In the genomic region with DNA sequence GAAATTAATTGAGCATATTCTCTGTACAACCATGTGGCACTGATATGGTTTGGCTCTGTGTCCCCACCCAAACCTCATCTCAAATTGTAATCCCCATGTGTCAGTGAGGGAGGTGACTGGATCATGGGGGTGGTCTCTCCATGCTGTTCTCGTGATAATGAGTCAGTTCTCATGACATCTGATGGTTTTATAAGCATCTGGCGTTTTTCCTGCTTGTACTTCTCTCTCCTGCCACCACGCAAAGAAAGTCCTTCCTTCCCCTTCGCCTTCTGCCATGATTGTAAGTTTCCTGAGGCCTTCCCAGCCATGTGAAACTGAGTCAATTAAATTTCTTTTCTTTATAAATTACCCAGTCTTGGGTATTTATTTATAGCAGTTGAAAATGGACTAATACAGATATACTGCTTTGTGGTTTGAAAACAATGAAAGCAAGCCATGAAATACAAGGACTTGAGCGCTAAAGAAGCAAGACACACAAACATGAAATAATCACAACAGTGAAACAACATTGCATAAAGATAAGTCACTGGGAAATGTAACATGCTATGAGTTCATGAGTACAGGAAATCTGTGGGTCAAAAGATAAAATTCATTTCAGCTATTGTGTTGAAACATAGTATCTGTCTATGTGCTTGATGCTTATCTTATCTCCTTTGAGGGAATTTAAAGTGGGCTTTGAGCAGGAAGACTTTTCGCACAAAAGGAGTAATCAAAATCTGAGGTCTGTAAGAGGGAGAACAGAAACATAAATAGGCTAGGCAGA, we compare ENCODE assay signal across 14 cellular contexts.
"Had no signal": no experiment of that assay in that cellular context is flagged by ENCODE, and none has a peak within 500 bp of the region (broad histone marks: within the 10 kb centered on the region; RNA-seq: fewer than 3 reads in every experiment).

No MANE protein-coding gene starts in this region.

- ATAC-seq: sciatic nerve; stimulated activated naive CD8-positive, alpha-beta T cell treated with anti-CD3 and anti-CD28 coated beads, Interleukin-15, Interleukin-2, amounts not matched to agents 100 U/mL and 50 U/mL, for 24 hours had no signal

- H3K9me3 Mint-ChIP-seq: mesothelial cell of epicardium; T-helper 2 cell treated with Interferon-gamma antibody and Interleukin-4, amounts not matched to agents 5 μg/mL and 100 μg/mL, for 36 hours had no signal

- H3K4me3 ChIP-seq: dorsolateral prefrontal cortex, esophagus muscularis mucosa, prostate gland, transverse colon had no signal

- H3K4me1 ChIP-seq: prostate gland had no signal

- H3K9me3 ChIP-seq: esophagus muscularis mucosa, prostate gland, transverse colon had no signal

- H3K27ac ChIP-seq: dorsolateral prefrontal cortex, esophagus muscularis mucosa, prostate gland, transverse colon had no signal

- H3K27ac Mint-ChIP-seq: mesothelial cell of epicardium; T-helper 2 cell treated with Interferon-gamma antibody and Interleukin-4, amounts not matched to agents 5 μg/mL and 100 μg/mL, for 36 hours had no signal

- H3K36me3 Mint-ChIP-seq: mesothelial cell of epicardium had no signal

- H3K36me3 ChIP-seq: esophagus muscularis mucosa, prostate gland, transverse colon had no signal

- H3K4me3 Mint-ChIP-seq: mesothelial cell of epicardium; T-helper 2 cell treated with Interferon-gamma antibody and Interleukin-4, amounts not matched to agents 5 μg/mL and 100 μg/mL, for 36 hours had no signal

- DNase-seq: activated CD4-positive, alpha-beta T cell treated with anti-CD3 and anti-CD28 coated beads for 1 hour; activated CD4-positive, alpha-beta T cell treated with anti-CD3 and anti-CD28 coated beads, Interleukin-2, amount 50 U/mL, for 4 hours; activated naive CD4-positive, alpha-beta T cell; activated T-cell treated with anti-CD3 and anti-CD28 coated beads for 4 hours; aorta; dorsolateral prefrontal cortex; foreskin fibroblast; stimulated activated naive CD8-positive, alpha-beta T cell treated with anti-CD3 and anti-CD28 coated beads, Interleukin-15, Interleukin-2, amounts not matched to agents 100 U/mL and 50 U/mL, for 24 hours; transverse colon had no signal
